1 cellular context compared by ENCODE assay signal in the genomic region with DNA sequence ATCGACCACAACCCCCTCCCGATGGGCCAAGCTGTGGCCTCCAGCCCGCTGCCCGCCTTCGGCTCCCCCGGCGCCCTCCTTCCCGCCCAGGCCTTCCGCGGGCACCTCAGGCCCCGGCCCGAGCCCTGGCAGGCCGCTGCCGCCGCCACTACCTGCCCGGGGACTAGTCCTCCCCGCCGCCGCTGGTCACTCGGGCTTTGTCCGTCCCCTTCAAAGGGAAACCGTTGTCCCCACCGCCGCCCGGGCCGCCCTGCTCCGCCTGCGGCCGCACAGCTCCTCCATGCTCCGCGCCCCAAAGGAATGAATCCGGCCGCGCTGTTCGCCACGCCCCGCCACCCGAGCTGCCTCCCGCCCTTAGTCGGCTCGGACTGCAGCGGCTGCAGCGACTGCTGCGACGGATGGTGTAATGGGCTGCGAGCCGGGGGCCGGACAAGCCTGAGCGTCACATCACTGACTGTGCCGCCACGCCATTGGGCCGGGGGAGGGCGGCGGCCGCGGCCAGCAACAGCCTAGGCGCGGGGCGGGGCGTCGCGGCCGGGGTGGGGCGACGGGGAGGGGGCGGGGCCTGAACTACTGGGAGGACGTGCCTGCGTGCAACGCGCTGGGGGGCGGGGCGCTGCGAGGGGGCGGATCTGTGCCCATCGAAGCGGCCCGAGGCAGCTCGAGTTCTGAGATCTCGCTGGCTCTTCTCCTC.
TF ChIP-seq lines count a peak whose summit lies in the region.

A gene with protein sequence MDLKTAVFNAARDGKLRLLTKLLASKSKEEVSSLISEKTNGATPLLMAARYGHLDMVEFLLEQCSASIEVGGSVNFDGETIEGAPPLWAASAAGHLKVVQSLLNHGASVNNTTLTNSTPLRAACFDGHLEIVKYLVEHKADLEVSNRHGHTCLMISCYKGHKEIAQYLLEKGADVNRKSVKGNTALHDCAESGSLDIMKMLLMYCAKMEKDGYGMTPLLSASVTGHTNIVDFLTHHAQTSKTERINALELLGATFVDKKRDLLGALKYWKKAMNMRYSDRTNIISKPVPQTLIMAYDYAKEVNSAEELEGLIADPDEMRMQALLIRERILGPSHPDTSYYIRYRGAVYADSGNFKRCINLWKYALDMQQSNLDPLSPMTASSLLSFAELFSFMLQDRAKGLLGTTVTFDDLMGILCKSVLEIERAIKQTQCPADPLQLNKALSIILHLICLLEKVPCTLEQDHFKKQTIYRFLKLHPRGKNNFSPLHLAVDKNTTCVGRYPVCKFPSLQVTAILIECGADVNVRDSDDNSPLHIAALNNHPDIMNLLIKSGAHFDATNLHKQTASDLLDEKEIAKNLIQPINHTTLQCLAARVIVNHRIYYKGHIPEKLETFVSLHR (minus strand): TSS at position 405 of the 694 bp plus-strand sequence. CDS start 1,282 bp downstream, outside the sequence.

TF ChIP-seq in H1, 55 proteins besides CTCF, POLR2A, EP300 and RAD21 (continued from another document):
- TF ChIP-seq, protein P1, sequence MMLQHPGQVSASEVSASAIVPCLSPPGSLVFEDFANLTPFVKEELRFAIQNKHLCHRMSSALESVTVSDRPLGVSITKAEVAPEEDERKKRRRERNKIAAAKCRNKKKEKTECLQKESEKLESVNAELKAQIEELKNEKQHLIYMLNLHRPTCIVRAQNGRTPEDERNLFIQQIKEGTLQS (IDR thresholded peaks at IDR 0.05; ENCODE audit: insufficient read depth, low read depth, low read length), result no peak
